Comparison of ENCODE assay signal across 9 cellular contexts in the genomic region with DNA sequence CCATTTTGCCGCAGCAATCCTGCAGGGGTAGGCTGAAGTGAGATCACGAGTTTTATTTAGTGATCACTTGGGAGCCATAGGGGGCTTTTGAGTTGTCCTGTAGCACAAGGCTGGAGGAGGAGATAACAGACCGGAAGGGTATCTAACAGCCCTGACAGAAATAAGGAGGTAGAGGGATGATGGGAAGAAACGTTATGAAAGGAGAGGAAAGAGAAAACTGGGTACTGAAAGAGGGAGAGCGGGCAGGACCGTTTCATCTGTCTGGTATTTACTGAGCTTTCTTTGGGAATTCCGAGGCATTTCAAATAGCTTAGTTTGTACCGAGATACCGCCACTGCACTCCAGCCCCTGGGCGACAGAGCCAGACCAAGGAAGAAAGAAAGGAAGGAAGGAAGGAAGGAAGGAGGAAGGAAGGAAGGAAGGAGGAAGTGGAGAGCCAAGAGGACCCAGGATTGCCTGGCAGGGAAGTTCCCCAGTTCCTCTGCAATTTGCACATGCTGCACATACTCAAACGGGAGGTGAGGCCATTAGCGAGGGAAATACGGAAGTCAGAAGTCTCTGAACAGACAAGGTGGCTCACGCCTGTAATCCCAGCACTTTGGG. TPM values are rescaled to one million over a fixed set of nuclear protein-coding genes. Genes with fewer than 3 reads are reported as not detected.
A peak's percentile ranks its signal among the peaks of the same experiment; 100 is the strongest.
DNase-seq lines count a peak whose midpoint lies in the region; ATAC-seq and TF ChIP-seq lines count a peak whose summit lies in the region.
"Had no signal": no experiment of that assay in that cellular context is flagged by ENCODE, and none has a peak within 500 bp of the region (broad histone marks: within the 10 kb centered on the region; RNA-seq: fewer than 3 reads in every experiment).

No MANE protein-coding gene starts in this region.

- peak overlapping the region in 8 of 9 donors; percentile 77 to 95 (median 91) for H3K27ac Mint-ChIP-seq in naive thymus-derived CD4-positive, alpha-beta T cell
- peak overlapping the region in 1 of 2 donors; percentile 71 for H3K27ac Mint-ChIP-seq in activated naive CD4-positive, alpha-beta T cell treated with anti-CD3 and anti-CD28 coated beads, Interleukin-2, amount 50 U/mL, for 72 hours

- TF ChIP-seq CTCF in KMS-11 (conservative IDR thresholded peaks at IDR 0.05; ENCODE audit: low read depth, low read length) (no peak), cardiac fibroblast (IDR thresholded peaks at IDR 0.05; ENCODE audit: low read depth, low read length) (peak; percentile 0)

- peak; percentile 77 for DNase-seq in DMS114 treated with DMSO at 0.1 percent for 48 hours (lab: John Stamatoyannopoulos, UW; ENCODE audit: unreplicated experiment)
- peak in 1 of 2 donors; percentile 3 for DNase-seq in cardiac fibroblast (ENCODE audit: low read depth in 2 of 2)
- DNase-seq in naive thymus-derived CD4-positive, alpha-beta T cell: no peak
- no peak for DNase-seq in SIG-M5 (lab: John Stamatoyannopoulos, UW)
- no peak for DNase-seq in dermis blood vessel endothelial cell
- no peak for DNase-seq in NCI-H510A (lab: John Stamatoyannopoulos, UW)
- no peak for DNase-seq in activated naive CD4-positive, alpha-beta T cell treated with anti-CD3 and anti-CD28 coated beads, Interleukin-2, amount 50 U/mL, for 72 hours (ENCODE audit: low spot score in 2 of 2)

- peaks cover 18 to 38% (median 24%) of the 10 kb centered on the region in 7 donors for H3K4me1 Mint-ChIP-seq in naive thymus-derived CD4-positive, alpha-beta T cell

- H3K79me2 ChIP-seq in KMS-11 (ENCODE audit: insufficient read depth, low read depth): no peaks in the 10 kb centered on the region

- H3K4me2 ChIP-seq in KMS-11: peak overlapping the region; percentile 87

- peak overlapping the region; percentile 79 to 94 (median 89) for H3K4me3 Mint-ChIP-seq in naive thymus-derived CD4-positive, alpha-beta T cell

- CTCF ChIA-PET in naive thymus-derived CD4-positive, alpha-beta T cell (lab: Charles Lee): interaction anchor here (0.6 to 3.7 kb wide), 3 partner anchors 44 to 58 kb away, joined by 3 to 22 read pairs (median 4); partner anchors contain the start of gene HMGCL

- H4K20me1 ChIP-seq in KMS-11 (ENCODE audit: insufficient read depth): no peaks in the 10 kb centered on the region

- no peaks in the 10 kb centered on the region for H3K27me3 ChIP-seq in KMS-11 (ENCODE audit: insufficient read depth, low read depth)
- no peaks in the 10 kb centered on the region for H3K27me3 ChIP-seq in naive thymus-derived CD4-positive, alpha-beta T cell (ENCODE audit: control insufficient read depth in 2 of 2, insufficient read depth in 2 of 2, low read length in 2 of 2)

- H3K9me3 ChIP-seq in naive thymus-derived CD4-positive, alpha-beta T cell (ENCODE audit: control insufficient read depth in 2 of 3, low read length in 3 of 3): no peaks in the 10 kb centered on the region

- H3K36me3 Mint-ChIP-seq in naive thymus-derived CD4-positive, alpha-beta T cell: peaks cover 0 to 9% (median 0%) of the 10 kb centered on the region in 5 donors
- H3K36me3 Mint-ChIP-seq in activated naive CD4-positive, alpha-beta T cell treated with anti-CD3 and anti-CD28 coated beads, Interleukin-2, amount 50 U/mL, for 72 hours: peaks cover 0 to 10% of the 10 kb centered on the region in 2 donors

- H3K4me1 ChIP-seq in KMS-11 (ENCODE audit: low read depth, poor library complexity, severe bottlenecking): peaks cover 32% of the 10 kb centered on the region
- peaks cover 5 to 15% of the 10 kb centered on the region in 2 donors for H3K4me1 ChIP-seq in naive thymus-derived CD4-positive, alpha-beta T cell (ENCODE audit: control insufficient read depth in 2 of 2, insufficient read depth in 2 of 2, low read length in 2 of 2)

- no peak overlapping the region for H3K27ac ChIP-seq in KMS-11
- H3K27ac ChIP-seq in naive thymus-derived CD4-positive, alpha-beta T cell (ENCODE audit: low read depth, low read length): peak overlapping the region; percentile 57

- H3K36me3 ChIP-seq in KMS-11 (ENCODE audit: insufficient read depth): no peaks in the 10 kb centered on the region
- H3K36me3 ChIP-seq in naive thymus-derived CD4-positive, alpha-beta T cell (ENCODE audit: control insufficient read depth in 2 of 3, insufficient read depth in 3 of 3, low read length in 3 of 3): peaks cover 0 to 8% (median 4%) of the 10 kb centered on the region in 3 experiments

- POLR2A ChIA-PET in naive thymus-derived CD4-positive, alpha-beta T cell (lab: Charles Lee): interaction anchor here (0.6 to 1.4 kb wide), 4 partner anchors 46 to 1790 kb away, joined by 3 read pairs; no protein-coding TSS in a partner anchor

- H3K9ac ChIP-seq in KMS-11: 0 out of 2 replicates have a peak overlapping the region, but pooled peaks have one; percentile 18

- intact Hi-C loops in naive thymus-derived CD4-positive, alpha-beta T cell (cut with micrococcal nuclease): loop anchor here (1.0 to 5.0 kb wide), 15 partner anchors 28 to 523 kb away; partner anchors contain the start of genes HMGCL (in 2 of the 2), GALE (in 1 of the 2), LYPLA2 (in 1 of the 2) and PITHD1 (in 1 of the 2)

- peak overlapping the region; percentile 94; the same call in 1 of the 2 replicates for H2AFZ ChIP-seq in KMS-11 (ENCODE audit: low read depth)

- no peak for ATAC-seq in naive thymus-derived CD4-positive, alpha-beta T cell
- ATAC-seq in activated naive CD4-positive, alpha-beta T cell treated with anti-CD3 and anti-CD28 coated beads, Interleukin-2, amount 50 U/mL, for 72 hours: no peak

- H3K27me3 Mint-ChIP-seq in naive thymus-derived CD4-positive, alpha-beta T cell: peaks cover 0 to 17% (median 0%) of the 10 kb centered on the region in 5 donors

- H3K4me3 ChIP-seq in KMS-11 (IDR thresholded peaks at IDR 0.05; ENCODE audit: insufficient read depth, low read depth, low read length) (no peak overlapping the region), cardiac fibroblast (replicated peaks in 1 of 2; ENCODE audit: low read depth in 2 of 2, low read length in 2 of 2) (peak overlapping the region; percentile 59 to 68)
- H3K4me3 ChIP-seq in naive thymus-derived CD4-positive, alpha-beta T cell (ENCODE audit: low read length): peak overlapping the region; percentile 81

- no peaks in the 10 kb centered on the region for H3K9me3 Mint-ChIP-seq in naive thymus-derived CD4-positive, alpha-beta T cell
- H3K9me3 Mint-ChIP-seq in activated naive CD4-positive, alpha-beta T cell treated with anti-CD3 and anti-CD28 coated beads, Interleukin-2, amount 50 U/mL, for 72 hours: no peaks in the 10 kb centered on the region

RNA-seq across cellular contexts. Expression of gene FUCA1, which starts 0.9 kb away (rescaled TPM):
- 10 to 100 TPM in 3 of 5 experiments, 1 to 10 TPM in 2; 4.9 to 62.7 (median 16.3) TPM for total RNA-seq in naive thymus-derived CD4-positive, alpha-beta T cell
- polyA plus RNA-seq in naive thymus-derived CD4-positive, alpha-beta T cell: 10 to 100 TPM; 11.5 to 18.2 TPM
- total RNA-seq in dermis blood vessel endothelial cell: 10.7 and 20.6 TPM in 2 replicates
- 1 to 10 TPM; 4.3 to 6.4 TPM for total RNA-seq in activated naive CD4-positive, alpha-beta T cell treated with anti-CD3 and anti-CD28 coated beads, Interleukin-2, amount 50 U/mL, for 72 hours

RNA-seq across cellular contexts. Expression of gene HMGCL, which starts 43.7 kb away (rescaled TPM):
- 10 to 100 TPM; 16.2 to 38.9 (median 27.3) TPM for total RNA-seq in naive thymus-derived CD4-positive, alpha-beta T cell
- 10 to 100 TPM; 35.3 to 38.5 TPM for polyA plus RNA-seq in naive thymus-derived CD4-positive, alpha-beta T cell
- total RNA-seq in dermis blood vessel endothelial cell: 52.5 and 59.9 TPM in 2 replicates
- total RNA-seq in activated naive CD4-positive, alpha-beta T cell treated with anti-CD3 and anti-CD28 coated beads, Interleukin-2, amount 50 U/mL, for 72 hours: 10 to 100 TPM; 29.0 to 45.3 TPM

RNA-seq across cellular contexts. Expression of gene CNR2, which starts 44.2 kb away (rescaled TPM):
- total RNA-seq in naive thymus-derived CD4-positive, alpha-beta T cell: 1 to 10 TPM in 1 of 5 experiments, under 1 TPM in 4; 0.05 to 2.8 (median 0.24) TPM
- under 1 TPM in 1 of 2 donors, not detected in 1; 0.17 TPM for polyA plus RNA-seq in naive thymus-derived CD4-positive, alpha-beta T cell
- total RNA-seq in dermis blood vessel endothelial cell: not detected in 2 replicates
- total RNA-seq in activated naive CD4-positive, alpha-beta T cell treated with anti-CD3 and anti-CD28 coated beads, Interleukin-2, amount 50 U/mL, for 72 hours: under 1 TPM in 1 of 2 donors, not detected in 1; 0.05 TPM
- total RNA-seq: SK-MEL-5 had no signal
